ENCODE assay signal across 8 cellular contexts in genomic region chr20:3889489-3890409, GRCh38. TPM values are rescaled to one million over a fixed set of nuclear protein-coding genes. Genes with fewer than 3 reads are reported as not detected.
A peak's percentile ranks its signal among the peaks of the same experiment; 100 is the strongest.
DNase-seq lines count a peak whose midpoint lies in the region; ATAC-seq, FAIRE-seq and TF ChIP-seq lines count a peak whose summit lies in the region.

No MANE protein-coding gene starts in this region.

- H3K79me2 ChIP-seq in GM23338 (replicated peaks; ENCODE audit: insufficient read depth): peaks cover 70% of the 10 kb centered on the region

- no peaks in the 10 kb centered on the region for H3K9me2 ChIP-seq in GM23338 (ENCODE audit: insufficient read depth)

- peak; percentile 2 for ATAC-seq in GM23338
- peak; percentile 33 to 49 for ATAC-seq in activated T-cell treated with anti-CD3 and anti-CD28 coated beads, Interleukin-2, amount 50 U/mL, for 72 hours (replicated peaks in 1 of 2)

- no peaks in the 10 kb centered on the region for H3K27me3 ChIP-seq in GM23338 (ENCODE audit: insufficient read depth)

- H3K4me2 ChIP-seq in GM23338: peak overlapping the region; percentile 88

- H3K4me3 Mint-ChIP-seq in GM23338 (peak overlapping the region; percentile 99), osteocyte (ENCODE audit: unreplicated experiment) (peak overlapping the region; percentile 89)
- H3K4me3 Mint-ChIP-seq in activated T-cell treated with anti-CD3 and anti-CD28 coated beads, Interleukin-2, amount 50 U/mL, for 72 hours: peak overlapping the region; percentile 99

- DNase-seq in GM10266 (ENCODE audit: extremely low spot score): peak; percentile 43
- DNase-seq in GM23338 (ENCODE audit: low spot score): peak; percentile 39
- DNase-seq in NCI-H1105 treated with DMSO at 0.1 percent for 48 hours (lab: John Stamatoyannopoulos, UW): peak; percentile 38
- DNase-seq in activated T-cell treated with anti-CD3 and anti-CD28 coated beads, Interleukin-2, amount 50 U/mL, for 72 hours: peak; percentile 52 to 68
- DNase-seq in fibroblast of villous mesenchyme (ENCODE audit: low read depth): peak; percentile 29
- DNase-seq in osteocyte (ENCODE audit: extremely low spot score, unreplicated experiment): no peak
- DNase-seq in urothelium cell line (ENCODE audit: low spot score): peak; percentile 24
- no peak for DNase-seq in cortex of kidney (lab: John Stamatoyannopoulos, UW)

- H3K4me1 Mint-ChIP-seq in GM23338 (peaks cover 39% of the 10 kb centered on the region), osteocyte (ENCODE audit: unreplicated experiment) (peaks cover 45% of the 10 kb centered on the region)
- peaks cover 51% of the 10 kb centered on the region for H3K4me1 Mint-ChIP-seq in activated T-cell treated with anti-CD3 and anti-CD28 coated beads, Interleukin-2, amount 50 U/mL, for 72 hours (ENCODE audit: low read depth)

- peaks cover 38% of the 10 kb centered on the region for H3K4me1 ChIP-seq in GM23338 (ENCODE audit: insufficient read depth)

- peak overlapping the region; percentile 93 for H3K27ac ChIP-seq in GM23338 (ENCODE audit: low read depth)

- H3K27ac Mint-ChIP-seq in GM23338: peak overlapping the region; percentile 98
- H3K27ac Mint-ChIP-seq in activated T-cell treated with anti-CD3 and anti-CD28 coated beads, Interleukin-2, amount 50 U/mL, for 72 hours: peak overlapping the region; percentile 99
- peak overlapping the region; percentile 89 for H3K27ac Mint-ChIP-seq in osteocyte (ENCODE audit: unreplicated experiment)

- H3K4me3 ChIP-seq in GM23338: peak overlapping the region; percentile 92
- peak overlapping the region; percentile 97 for H3K4me3 ChIP-seq in fibroblast of villous mesenchyme (ENCODE audit: low read depth, low read length)

- H3K9me3 Mint-ChIP-seq in GM23338 (0 out of 3 replicates have a peak, but pooled peaks cover 2% of the 10 kb centered on the region), osteocyte (ENCODE audit: unreplicated experiment) (no peaks in the 10 kb centered on the region)
- H3K9me3 Mint-ChIP-seq in activated T-cell treated with anti-CD3 and anti-CD28 coated beads, Interleukin-2, amount 50 U/mL, for 72 hours: no peaks in the 10 kb centered on the region

- H4K20me1 ChIP-seq in GM23338 (replicated peaks; ENCODE audit: insufficient read depth): peaks cover 40% of the 10 kb centered on the region

- no peak for FAIRE-seq in urothelium cell line (lab: Jason Lieb, UNC)

- H3K27me3 Mint-ChIP-seq in GM23338 (ENCODE audit: insufficient read depth, low read depth, poor library complexity) (peaks cover 19% of the 10 kb centered on the region), osteocyte (ENCODE audit: unreplicated experiment) (no peaks in the 10 kb centered on the region)
- no peaks in the 10 kb centered on the region for H3K27me3 Mint-ChIP-seq in activated T-cell treated with anti-CD3 and anti-CD28 coated beads, Interleukin-2, amount 50 U/mL, for 72 hours (ENCODE audit: low read depth)

- TF ChIP-seq CTCF in GM10266 (IDR thresholded peaks at IDR 0.05; ENCODE audit: control insufficient read depth, insufficient read depth, low read depth, missing control alignments) (no peak), GM23338 (conservative IDR thresholded peaks at IDR 0.05; ENCODE audit: low read depth in 2 of 2) (no peak), fibroblast of villous mesenchyme (IDR thresholded peaks at IDR 0.05; ENCODE audit: insufficient read depth, low read depth, low read length) (no peak), osteocyte (IDR thresholded peaks at IDR 0.05) (no peak)

- H3K36me3 ChIP-seq in GM23338 (ENCODE audit: insufficient read depth): no peaks in the 10 kb centered on the region

- no peaks in the 10 kb centered on the region for H3F3A ChIP-seq in GM23338 (replicated peaks; ENCODE audit: low read depth)

- H2AFZ ChIP-seq in GM23338: no peak overlapping the region

- H3K36me3 Mint-ChIP-seq in GM23338 (ENCODE audit: low read depth) (peaks cover 47% of the 10 kb centered on the region), osteocyte (ENCODE audit: unreplicated experiment) (peaks cover 3% of the 10 kb centered on the region)
- peaks cover 17 to 24% of the 10 kb centered on the region in 2 donors for H3K36me3 Mint-ChIP-seq in activated T-cell treated with anti-CD3 and anti-CD28 coated beads, Interleukin-2, amount 50 U/mL, for 72 hours (ENCODE audit: insufficient read depth in 2 of 2)

TF ChIP-seq in GM23338, 12 proteins besides CTCF, POLR2A, EP300 and RAD21:
- no peak for TF ChIP-seq POLR2AphosphoS5 (IDR thresholded peaks at IDR 0.05; ENCODE audit: low read depth)
- no peak for TF ChIP-seq ETS1 (IDR thresholded peaks at IDR 0.05)

RNA-seq across cellular contexts. Expression of gene PANK2, which starts 0.6 kb away (rescaled TPM):
- total RNA-seq in GM23338 (2014; rRNA removed; shearing (Covaris generic)): 63.4 and 72.0 TPM in 2 replicates
- polyA plus RNA-seq in GM23338 (2016; fragmentation: Nextera tagmentation; extraction: Ambion mirVana): 36.1 and 36.8 TPM in 2 replicates
- 10 to 100 TPM; 60.6 to 67.4 TPM for total RNA-seq in activated T-cell treated with anti-CD3 and anti-CD28 coated beads, Interleukin-2, amount 50 U/mL, for 72 hours
- total RNA-seq in fibroblast of villous mesenchyme (53.5 and 64.8 TPM in 2 replicates), osteocyte (41.9 and 54.2 TPM in 2 replicates)

RNA-seq across cellular contexts. Expression of gene MAVS, which starts 43.1 kb away (rescaled TPM):
- total RNA-seq in GM23338 (2014; rRNA removed; shearing (Covaris generic)): 21.8 and 21.9 TPM in 2 replicates
- polyA plus RNA-seq in GM23338 (2016; fragmentation: Nextera tagmentation; extraction: Ambion mirVana): 4.4 and 5.2 TPM in 2 replicates
- total RNA-seq in activated T-cell treated with anti-CD3 and anti-CD28 coated beads, Interleukin-2, amount 50 U/mL, for 72 hours: 10 to 100 TPM; 27.9 to 29.8 TPM
- total RNA-seq in fibroblast of villous mesenchyme (26.7 and 32.4 TPM in 2 replicates), osteocyte (47.0 and 49.7 TPM in 2 replicates)

Comparison
In these comparisons a context has a peak if more than half of its experiments do, and no peak if none do; other contexts are left out.
1. DNase-seq: peak in GM10266 (single experiment), GM23338 (single experiment), NCI-H1105 treated with DMSO at 0.1 percent for 48 hours (single experiment), activated T-cell treated with anti-CD3 and anti-CD28 coated beads, Interleukin-2, amount 50 U/mL, for 72 hours (2 of 2), fibroblast of villous mesenchyme (single experiment) and urothelium cell line (single experiment); none in osteocyte (single experiment) and cortex of kidney (single experiment).
2. Peak in every context shown above with its lines, with median percentiles within 50 percentile points of each other: H3K27ac Mint-ChIP-seq and H3K4me3 Mint-ChIP-seq.